In the genomic region with DNA sequence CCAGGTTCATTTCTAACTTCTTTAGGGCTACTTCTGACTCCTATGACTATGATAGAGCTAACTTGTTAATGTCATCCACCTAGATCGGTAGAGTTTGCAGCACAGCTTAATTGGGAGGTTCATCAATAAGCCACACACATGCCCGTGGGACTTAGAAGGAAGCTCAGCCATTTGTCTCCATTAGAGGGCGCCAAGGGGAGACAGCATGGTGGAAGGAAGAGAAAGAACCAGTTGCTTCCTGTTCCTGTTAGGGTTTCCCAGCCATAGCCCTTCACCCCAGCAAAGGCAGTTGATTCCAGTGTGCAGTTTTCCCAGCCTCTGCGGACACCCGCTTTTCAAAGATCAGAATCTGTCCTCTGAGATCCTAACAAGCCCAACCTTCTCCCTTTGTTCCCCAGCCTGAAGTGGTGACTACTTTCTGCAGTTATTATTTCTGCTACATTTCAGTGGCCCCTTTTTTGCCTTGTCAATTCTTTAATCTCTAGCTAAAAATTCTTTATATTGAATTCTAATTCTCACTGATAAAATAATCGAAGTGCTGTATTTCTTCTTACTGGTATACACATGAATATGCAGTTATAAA, we compare ENCODE assay signal across 2 cellular contexts.
TF ChIP-seq lines count a peak whose summit lies in the region.

No MANE protein-coding gene starts in this region.

TF ChIP-seq in GM23338, 12 proteins besides CTCF, POLR2A, EP300 and RAD21:
- TF ChIP-seq, protein P1, sequence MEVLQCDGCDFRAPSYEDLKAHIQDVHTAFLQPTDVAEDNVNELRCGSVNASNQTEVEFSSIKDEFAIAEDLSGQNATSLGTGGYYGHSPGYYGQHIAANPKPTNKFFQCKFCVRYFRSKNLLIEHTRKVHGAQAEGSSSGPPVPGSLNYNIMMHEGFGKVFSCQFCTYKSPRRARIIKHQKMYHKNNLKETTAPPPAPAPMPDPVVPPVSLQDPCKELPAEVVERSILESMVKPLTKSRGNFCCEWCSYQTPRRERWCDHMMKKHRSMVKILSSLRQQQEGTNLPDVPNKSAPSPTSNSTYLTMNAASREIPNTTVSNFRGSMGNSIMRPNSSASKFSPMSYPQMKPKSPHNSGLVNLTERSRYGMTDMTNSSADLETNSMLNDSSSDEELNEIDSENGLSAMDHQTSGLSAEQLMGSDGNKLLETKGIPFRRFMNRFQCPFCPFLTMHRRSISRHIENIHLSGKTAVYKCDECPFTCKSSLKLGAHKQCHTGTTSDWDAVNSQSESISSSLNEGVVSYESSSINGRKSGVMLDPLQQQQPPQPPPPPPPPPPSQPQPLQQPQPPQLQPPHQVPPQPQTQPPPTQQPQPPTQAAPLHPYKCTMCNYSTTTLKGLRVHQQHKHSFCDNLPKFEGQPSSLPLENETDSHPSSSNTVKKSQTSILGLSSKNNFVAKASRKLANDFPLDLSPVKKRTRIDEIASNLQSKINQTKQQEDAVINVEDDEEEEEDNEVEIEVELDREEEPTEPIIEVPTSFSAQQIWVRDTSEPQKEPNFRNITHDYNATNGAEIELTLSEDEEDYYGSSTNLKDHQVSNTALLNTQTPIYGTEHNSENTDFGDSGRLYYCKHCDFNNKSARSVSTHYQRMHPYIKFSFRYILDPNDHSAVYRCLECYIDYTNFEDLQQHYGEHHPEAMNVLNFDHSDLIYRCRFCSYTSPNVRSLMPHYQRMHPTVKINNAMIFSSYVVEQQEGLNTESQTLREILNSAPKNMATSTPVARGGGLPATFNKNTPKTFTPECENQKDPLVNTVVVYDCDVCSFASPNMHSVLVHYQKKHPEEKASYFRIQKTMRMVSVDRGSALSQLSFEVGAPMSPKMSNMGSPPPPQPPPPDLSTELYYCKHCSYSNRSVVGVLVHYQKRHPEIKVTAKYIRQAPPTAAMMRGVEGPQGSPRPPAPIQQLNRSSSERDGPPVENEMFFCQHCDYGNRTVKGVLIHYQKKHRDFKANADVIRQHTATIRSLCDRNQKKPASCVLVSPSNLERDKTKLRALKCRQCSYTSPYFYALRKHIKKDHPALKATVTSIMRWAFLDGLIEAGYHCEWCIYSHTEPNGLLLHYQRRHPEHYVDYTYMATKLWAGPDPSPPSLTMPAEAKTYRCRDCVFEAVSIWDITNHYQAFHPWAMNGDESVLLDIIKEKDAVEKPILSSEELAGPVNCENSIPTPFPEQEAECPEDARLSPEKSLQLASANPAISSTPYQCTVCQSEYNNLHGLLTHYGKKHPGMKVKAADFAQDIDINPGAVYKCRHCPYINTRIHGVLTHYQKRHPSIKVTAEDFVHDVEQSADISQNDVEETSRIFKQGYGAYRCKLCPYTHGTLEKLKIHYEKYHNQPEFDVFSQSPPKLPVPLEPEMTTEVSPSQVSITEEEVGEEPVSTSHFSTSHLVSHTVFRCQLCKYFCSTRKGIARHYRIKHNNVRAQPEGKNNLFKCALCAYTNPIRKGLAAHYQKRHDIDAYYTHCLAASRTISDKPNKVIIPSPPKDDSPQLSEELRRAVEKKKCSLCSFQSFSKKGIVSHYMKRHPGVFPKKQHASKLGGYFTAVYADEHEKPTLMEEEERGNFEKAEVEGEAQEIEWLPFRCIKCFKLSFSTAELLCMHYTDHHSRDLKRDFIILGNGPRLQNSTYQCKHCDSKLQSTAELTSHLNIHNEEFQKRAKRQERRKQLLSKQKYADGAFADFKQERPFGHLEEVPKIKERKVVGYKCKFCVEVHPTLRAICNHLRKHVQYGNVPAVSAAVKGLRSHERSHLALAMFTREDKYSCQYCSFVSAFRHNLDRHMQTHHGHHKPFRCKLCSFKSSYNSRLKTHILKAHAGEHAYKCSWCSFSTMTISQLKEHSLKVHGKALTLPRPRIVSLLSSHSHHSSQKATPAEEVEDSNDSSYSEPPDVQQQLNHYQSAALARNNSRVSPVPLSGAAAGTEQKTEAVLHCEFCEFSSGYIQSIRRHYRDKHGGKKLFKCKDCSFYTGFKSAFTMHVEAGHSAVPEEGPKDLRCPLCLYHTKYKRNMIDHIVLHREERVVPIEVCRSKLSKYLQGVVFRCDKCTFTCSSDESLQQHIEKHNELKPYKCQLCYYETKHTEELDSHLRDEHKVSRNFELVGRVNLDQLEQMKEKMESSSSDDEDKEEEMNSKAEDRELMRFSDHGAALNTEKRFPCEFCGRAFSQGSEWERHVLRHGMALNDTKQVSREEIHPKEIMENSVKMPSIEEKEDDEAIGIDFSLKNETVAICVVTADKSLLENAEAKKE (CRISPR knock-in tag; IDR thresholded peaks at IDR 0.05): 0 out of 2 replicates have a peak, but pooled peaks have one; percentile 9
- no peak for TF ChIP-seq ZNF114 (CRISPR knock-in tag; IDR thresholded peaks at IDR 0.05)
TF ChIP-seq in GM23338: peak in this region for 1.

TF ChIP-seq in SK-N-SH, 30 proteins besides CTCF, POLR2A, EP300 and RAD21 (continued from another document):
- TF ChIP-seq ZBTB33 (IDR thresholded peaks at IDR 0.05; ENCODE audit: borderline replicate concordance, low read depth) (no peak), FOSL2 (IDR thresholded peaks at IDR 0.05; ENCODE audit: borderline replicate concordance, low read depth) (no peak), POLR2AphosphoS5 (IDR thresholded peaks at IDR 0.05; ENCODE audit: low read depth, low read length) (no peak), SIN3A (IDR thresholded peaks at IDR 0.05; ENCODE audit: borderline replicate concordance, low read depth, low read length) (no peak), TCF12 (IDR thresholded peaks at IDR 0.05) (no peak), GATA2 (CRISPR knock-in tag; IDR thresholded peaks at IDR 0.05) (no peak), TAF1 (IDR thresholded peaks at IDR 0.05; ENCODE audit: borderline replicate concordance, low read depth, low read length) (no peak), REST (IDR thresholded peaks at IDR 0.05; ENCODE audit: low read depth, low read length) (no peak), TEAD4 (IDR thresholded peaks at IDR 0.05; ENCODE audit: borderline replicate concordance, insufficient read depth) (no peak), YY1 (IDR thresholded peaks at IDR 0.05; ENCODE audit: low read depth) (0 out of 2 replicates have a peak, but pooled peaks have one; percentile 56), MXI1 (IDR thresholded peaks at IDR 0.05; ENCODE audit: low read depth, low read length) (no peak), NFIC (IDR thresholded peaks at IDR 0.05; ENCODE audit: borderline replicate concordance) (no peak), GABPA (IDR thresholded peaks at IDR 0.05; ENCODE audit: low read depth) (peak; percentile 64), FOXJ3 (CRISPR knock-in tag; IDR thresholded peaks at IDR 0.05) (no peak), SMC3 (IDR thresholded peaks at IDR 0.05; ENCODE audit: low read depth, low read length) (peak; percentile 63), RCOR1 (IDR thresholded peaks at IDR 0.05; ENCODE audit: low read length) (no peak), MAX (IDR thresholded peaks at IDR 0.05; ENCODE audit: low read depth) (0 out of 2 replicates have a peak, but pooled peaks have one; percentile 39), FOXM1 (IDR thresholded peaks at IDR 0.05; ENCODE audit: low read depth) (no peak), EZH2phosphoT487 (IDR thresholded peaks at IDR 0.05; ENCODE audit: borderline replicate concordance, low read depth) (no peak), JUND (IDR thresholded peaks at IDR 0.05) (no peak)
- TF ChIP-seq, protein P2, sequence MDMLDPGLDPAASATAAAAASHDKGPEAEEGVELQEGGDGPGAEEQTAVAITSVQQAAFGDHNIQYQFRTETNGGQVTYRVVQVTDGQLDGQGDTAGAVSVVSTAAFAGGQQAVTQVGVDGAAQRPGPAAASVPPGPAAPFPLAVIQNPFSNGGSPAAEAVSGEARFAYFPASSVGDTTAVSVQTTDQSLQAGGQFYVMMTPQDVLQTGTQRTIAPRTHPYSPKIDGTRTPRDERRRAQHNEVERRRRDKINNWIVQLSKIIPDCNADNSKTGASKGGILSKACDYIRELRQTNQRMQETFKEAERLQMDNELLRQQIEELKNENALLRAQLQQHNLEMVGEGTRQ (IDR thresholded peaks at IDR 0.05; ENCODE audit: borderline replicate concordance, low read depth, low read length): no peak
